ENCODE assay signal across 1 cellular context in genomic region chr6:157201083-157201482, GRCh38.
TF ChIP-seq lines count a peak whose summit lies in the region.

No MANE protein-coding gene starts in this region.

TF ChIP-seq in HepG2, 621 proteins besides CTCF, POLR2A, EP300 and RAD21:
- TF ChIP-seq, protein P1, sequence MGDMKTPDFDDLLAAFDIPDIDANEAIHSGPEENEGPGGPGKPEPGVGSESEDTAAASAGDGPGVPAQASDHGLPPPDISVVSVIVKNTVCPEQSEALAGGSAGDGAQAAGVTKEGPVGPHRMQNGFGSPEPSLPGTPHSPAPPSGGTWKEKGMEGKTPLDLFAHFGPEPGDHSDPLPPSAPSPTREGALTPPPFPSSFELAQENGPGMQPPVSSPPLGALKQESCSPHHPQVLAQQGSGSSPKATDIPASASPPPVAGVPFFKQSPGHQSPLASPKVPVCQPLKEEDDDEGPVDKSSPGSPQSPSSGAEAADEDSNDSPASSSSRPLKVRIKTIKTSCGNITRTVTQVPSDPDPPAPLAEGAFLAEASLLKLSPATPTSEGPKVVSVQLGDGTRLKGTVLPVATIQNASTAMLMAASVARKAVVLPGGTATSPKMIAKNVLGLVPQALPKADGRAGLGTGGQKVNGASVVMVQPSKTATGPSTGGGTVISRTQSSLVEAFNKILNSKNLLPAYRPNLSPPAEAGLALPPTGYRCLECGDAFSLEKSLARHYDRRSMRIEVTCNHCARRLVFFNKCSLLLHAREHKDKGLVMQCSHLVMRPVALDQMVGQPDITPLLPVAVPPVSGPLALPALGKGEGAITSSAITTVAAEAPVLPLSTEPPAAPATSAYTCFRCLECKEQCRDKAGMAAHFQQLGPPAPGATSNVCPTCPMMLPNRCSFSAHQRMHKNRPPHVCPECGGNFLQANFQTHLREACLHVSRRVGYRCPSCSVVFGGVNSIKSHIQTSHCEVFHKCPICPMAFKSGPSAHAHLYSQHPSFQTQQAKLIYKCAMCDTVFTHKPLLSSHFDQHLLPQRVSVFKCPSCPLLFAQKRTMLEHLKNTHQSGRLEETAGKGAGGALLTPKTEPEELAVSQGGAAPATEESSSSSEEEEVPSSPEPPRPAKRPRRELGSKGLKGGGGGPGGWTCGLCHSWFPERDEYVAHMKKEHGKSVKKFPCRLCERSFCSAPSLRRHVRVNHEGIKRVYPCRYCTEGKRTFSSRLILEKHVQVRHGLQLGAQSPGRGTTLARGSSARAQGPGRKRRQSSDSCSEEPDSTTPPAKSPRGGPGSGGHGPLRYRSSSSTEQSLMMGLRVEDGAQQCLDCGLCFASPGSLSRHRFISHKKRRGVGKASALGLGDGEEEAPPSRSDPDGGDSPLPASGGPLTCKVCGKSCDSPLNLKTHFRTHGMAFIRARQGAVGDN (CRISPR knock-in tag; IDR thresholded peaks at IDR 0.05): no peak
- peak; percentile 41 for TF ChIP-seq AGO2 (optimal IDR thresholded peaks at IDR 0.05; ENCODE audit: low read depth, low read length)
- no peak for TF ChIP-seq PPARG (CRISPR knock-in tag; conservative IDR thresholded peaks at IDR 0.05)
